12 cellular contexts compared by ENCODE assay signal in genomic region chr20:17646901-17647301, GRCh38. TPM values are rescaled to one million over a fixed set of nuclear protein-coding genes. Genes with fewer than 3 reads are reported as not detected.
DNase-seq lines count a peak whose midpoint lies in the region; ATAC-seq, FAIRE-seq and TF ChIP-seq lines count a peak whose summit lies in the region.
"Had no signal": no experiment of that assay in that cellular context is flagged by ENCODE, and none has a peak within 500 bp of the region (broad histone marks: within the 10 kb centered on the region; RNA-seq: fewer than 3 reads in every experiment).

No MANE protein-coding gene starts in this region.

- H3K36me3 ChIP-seq in adipocyte (ENCODE audit: control insufficient read depth, insufficient read depth, low read length, severe bottlenecking) = peaks cover 10% of the 10 kb centered on the region
- no peaks in the 10 kb centered on the region for H3K36me3 ChIP-seq in neuronal stem cell (replicated peaks in 1 of 2; ENCODE audit: control insufficient read depth in 2 of 2, insufficient read depth in 2 of 2, low read length in 2 of 2)
- H3K36me3 ChIP-seq in PC-3 (ENCODE audit: low read depth, low read length) = peaks cover 9% of the 10 kb centered on the region; the same call in 1 of the 2 replicates

- H2AK5ac ChIP-seq in neuronal stem cell (ENCODE audit: low read depth, low read length) = peak overlapping the region; percentile 62

- H3K4me2 ChIP-seq in neuronal stem cell (ENCODE audit: insufficient read depth, low read length, poor library complexity, severe bottlenecking) = no peak overlapping the region
- H3K4me2 ChIP-seq in PC-3 (ENCODE audit: low read length) = no peak overlapping the region

- peaks cover 31% of the 10 kb centered on the region; the same call in 1 of the 2 replicates for H4K20me1 ChIP-seq in PC-3 (ENCODE audit: low read length)

- no peak overlapping the region for H3K23ac ChIP-seq in neuronal stem cell (ENCODE audit: low read depth, low read length, poor library complexity)

- peaks cover 3% of the 10 kb centered on the region for H3K79me1 ChIP-seq in neuronal stem cell (ENCODE audit: low read depth, low read length)

- no peaks in the 10 kb centered on the region for H3K9me2 ChIP-seq in PC-3 (replicated peaks; ENCODE audit: low read length)

- TF ChIP-seq CTCF in D721Med (IDR thresholded peaks at IDR 0.05; ENCODE audit: insufficient read depth, missing control alignments) (no peak), PC-3 (conservative IDR thresholded peaks at IDR 0.05; ENCODE audit: low read depth, low read length) (no peak)

- H3K27ac ChIP-seq in neuronal stem cell (replicated peaks; ENCODE audit: low read length) (no peak overlapping the region), PC-3 (ENCODE audit: low read length) (no peak overlapping the region)
- H3K27ac ChIP-seq: left lung had no signal

- no peak for ATAC-seq in PC-3
- ATAC-seq: left lung had no signal

- POLR2A ChIA-PET in PC-3 (lab: Charles Lee; ENCODE audit: unreplicated experiment) = no interaction called here

- H3K4me3 ChIP-seq in adipocyte (ENCODE audit: low read length) (no peak overlapping the region), neuronal stem cell (ENCODE audit: low read length in 2 of 2) (no peak overlapping the region), PC-3 (ENCODE audit: low read length) (no peak overlapping the region)
- H3K4me3 ChIP-seq: left lung had no signal

- DNase-seq in D721Med (ENCODE audit: insufficient read length, low spot score) (peak; percentile 53), NCI-H2029 (lab: John Stamatoyannopoulos, UW) (peak; percentile 10), adipocyte (ENCODE audit: low read depth) (no peak), neuronal stem cell (ENCODE audit: low spot score) (no peak), G401 (ENCODE audit: low spot score) (no peak), germinal center (ENCODE audit: low spot score) (no peak), PC-3 (no peak)
- DNase-seq in stimulated activated CD4-positive, alpha-beta T cell treated with anti-CD3 and anti-CD28 coated beads, Interleukin-15, amount 100 ng/mL, for 24 hours = no peak
- DNase-seq: activated T-cell treated with anti-CD3 and anti-CD28 coated beads, Interleukin-2, amount 50 U/mL, for 24 hours; CD8-positive, alpha-beta memory T cell; NCI-H226 had no signal

- no peak overlapping the region for H4K91ac ChIP-seq in neuronal stem cell (ENCODE audit: low read depth, low read length, poor library complexity)

- no peak overlapping the region for H3K18ac ChIP-seq in neuronal stem cell (ENCODE audit: low read length)

- H3K9me3 ChIP-seq in adipocyte (ENCODE audit: control insufficient read depth, low read length) (no peaks in the 10 kb centered on the region), neuronal stem cell (replicated peaks in 1 of 2; ENCODE audit: control insufficient read depth in 2 of 2, insufficient read depth in 1 of 2, low read depth in 1 of 2, low read length in 2 of 2) (no peaks in the 10 kb centered on the region), PC-3 (ENCODE audit: low read length) (no peaks in the 10 kb centered on the region)
- H3K9me3 ChIP-seq: left lung had no signal

- peaks cover 3% of the 10 kb centered on the region for H3F3A ChIP-seq in PC-3 (ENCODE audit: low read length, unreplicated experiment)

- peaks cover 89% of the 10 kb centered on the region for H3K79me2 ChIP-seq in PC-3 (ENCODE audit: low read length)

- H3K4ac ChIP-seq in neuronal stem cell (ENCODE audit: low read length) = no peak overlapping the region

- CTCF ChIA-PET in PC-3 (lab: Charles Lee) = no interaction called here

- no peak overlapping the region for H2BK12ac ChIP-seq in neuronal stem cell (ENCODE audit: low read length)

- no peak for FAIRE-seq in D721Med (lab: Jason Lieb, UNC)

- no peaks in the 10 kb centered on the region for H3K27me3 ChIP-seq in adipocyte (replicated peaks; ENCODE audit: control insufficient read depth, insufficient read depth, low read length)
- H3K27me3 ChIP-seq in neuronal stem cell (ENCODE audit: control insufficient read depth in 3 of 3, insufficient read depth in 3 of 3, low read depth in 1 of 3, low read length in 3 of 3) = no peaks in the 10 kb centered on the region
- no peaks in the 10 kb centered on the region for H3K27me3 ChIP-seq in PC-3 (ENCODE audit: low read length)
- H3K27me3 ChIP-seq: left lung had no signal

- in situ Hi-C loops in G401 (cut with HindIII; ENCODE audit: low sequenced_read_pairs) = no loop called here

- intact Hi-C loops in PC-3 (cut with micrococcal nuclease) = no loop called here

- WGBS in neuronal stem cell (ENCODE audit: extremely low coverage in 2 of 2, insufficient read length in 2 of 2, insufficient replicate concordance in 1 of 2), 2 donors = no CpG with 5 or more reads among the region's 6 CpGs

- BruUV-seq in PC-3 (replicated peaks; lab: Mats Ljungman, UMichigan) = no TSS peak

- H3K4me1 ChIP-seq in adipocyte (ENCODE audit: control insufficient read depth, insufficient read depth, low read length) = peaks cover 81% of the 10 kb centered on the region
- H3K4me1 ChIP-seq in neuronal stem cell (ENCODE audit: control insufficient read depth in 2 of 2, insufficient read depth in 1 of 2, low read depth in 1 of 2, low read length in 2 of 2) = peaks cover 21 to 27% of the 10 kb centered on the region in 2 donors
- H3K4me1 ChIP-seq in PC-3 (ENCODE audit: insufficient read depth, low read length) = peaks cover 8% of the 10 kb centered on the region; the same call in 1 of the 2 replicates

- no peak overlapping the region for H3K14ac ChIP-seq in neuronal stem cell (ENCODE audit: low read length)

- no peak overlapping the region for H2BK15ac ChIP-seq in neuronal stem cell (ENCODE audit: low read length)

- no peak overlapping the region for H2BK5ac ChIP-seq in neuronal stem cell (ENCODE audit: low read length)

- H4K8ac ChIP-seq in neuronal stem cell (ENCODE audit: low read depth, low read length) = no peak overlapping the region

- no peak overlapping the region for H2BK120ac ChIP-seq in neuronal stem cell (ENCODE audit: low read depth, low read length)

- H2AFZ ChIP-seq in neuronal stem cell (ENCODE audit: low read length) (no peak overlapping the region), PC-3 (ENCODE audit: low read length) (no peak overlapping the region)

- H3K9ac ChIP-seq in adipocyte (ENCODE audit: low read length) (peak overlapping the region; percentile 43), neuronal stem cell (ENCODE audit: low read depth, low read length, poor library complexity) (no peak overlapping the region), PC-3 (ENCODE audit: low read length) (no peak overlapping the region)

RNA-seq across cellular contexts. Expression of gene RRBP1, which starts 35.1 kb away (rescaled TPM):
- 22.3 TPM for polyA plus RNA-seq in neuronal stem cell (2013, experiment 1 of 2)
- 23.5 TPM for polyA plus RNA-seq in neuronal stem cell (2013, experiment 2 of 2)
- total RNA-seq in G401 (2014; rRNA removed; shearing (Covaris generic)) = 49.2 and 67.8 TPM in 2 replicates
- total RNA-seq in PC-3 (2014; rRNA removed) = 176 and 241 TPM in 2 replicates

RNA-seq across cellular contexts. Expression of gene BANF2, which starts 52.9 kb away (rescaled TPM):
- not detected for polyA plus RNA-seq in neuronal stem cell (2013, experiment 1 of 2)
- not detected for polyA plus RNA-seq in neuronal stem cell (2013, experiment 2 of 2)
- total RNA-seq in G401 (2014; rRNA removed; shearing (Covaris generic)) = not detected in 2 replicates
- not detected in 2 replicates for total RNA-seq in PC-3 (2014; rRNA removed)
- total RNA-seq: CD8-positive, alpha-beta memory T cell; left lung had no signal
- polyA plus RNA-seq: CD8-positive, alpha-beta memory T cell had no signal

Comparison
In these comparisons a context has a peak if more than half of its experiments do, and no peak if none do; other contexts are left out.
1. DNase-seq: peak in D721Med (single experiment) and NCI-H2029 (single experiment); none in adipocyte (single experiment), neuronal stem cell (single experiment), G401 (single experiment), germinal center (single experiment), PC-3 (single experiment) and stimulated activated CD4-positive, alpha-beta T cell treated with anti-CD3 and anti-CD28 coated beads, Interleukin-15, amount 100 ng/mL, for 24 hours (single experiment).